ENCODE assay signal across 25 cellular contexts in genomic region chr19:9881720-9882119, GRCh38. TPM values are rescaled to one million over a fixed set of nuclear protein-coding genes. Genes with fewer than 3 reads are reported as not detected.
A peak's percentile ranks its signal among the peaks of the same experiment; 100 is the strongest.
DNase-seq lines count a peak whose midpoint lies in the region; ATAC-seq and TF ChIP-seq lines count a peak whose summit lies in the region.
"Had no signal": no experiment of that assay in that cellular context is flagged by ENCODE, and none has a peak within 500 bp of the region (broad histone marks: within the 10 kb centered on the region; RNA-seq: fewer than 3 reads in every experiment).

No MANE protein-coding gene starts in this region.

- no peak for TF ChIP-seq POLR2A in erythroblast (IDR thresholded peaks at IDR 0.05; ENCODE audit: low read length)

- H3K36me3 ChIP-seq in mucosa of descending colon (ENCODE audit: low read depth) (no peaks in the 10 kb centered on the region), left lung (no peaks in the 10 kb centered on the region)
- H3K36me3 ChIP-seq: lower lobe of right lung, tibial nerve had no signal

- ATAC-seq in mucosa of descending colon (peak; percentile 93), GM19452 (IDR thresholded peaks at IDR 0.05; ENCODE audit: unreplicated experiment) (no peak), left lung (no peak)
- ATAC-seq: HepG2, lower lobe of right lung, sciatic nerve had no signal

- H3K27me3 ChIP-seq in left lung: no peaks in the 10 kb centered on the region
- H3K27me3 ChIP-seq: tibial nerve had no signal

- TF ChIP-seq CTCF in mucosa of descending colon (IDR thresholded peaks at IDR 0.05): no peak
- TF ChIP-seq CTCF in left lung (IDR thresholded peaks at IDR 0.05): no peak

- H3K4me1 ChIP-seq in mucosa of descending colon (ENCODE audit: low read depth) (no peaks in the 10 kb centered on the region), left lung (no peaks in the 10 kb centered on the region)
- H3K4me1 ChIP-seq: lower lobe of right lung, tibial nerve had no signal

- H3K4me3 ChIP-seq in mucosa of descending colon: no peak overlapping the region
- no peak overlapping the region for H3K4me3 ChIP-seq in left lung
- H3K4me3 ChIP-seq: lower lobe of right lung, tibial nerve had no signal

- intact Hi-C loops in mucosa of descending colon (cut with DNase I, micrococcal nuclease) (no loop called here), left lung (cut with DNase I) (no loop called here)

- DNase-seq in DMS 273 treated with DMSO at 0.1 percent for 48 hours (lab: John Stamatoyannopoulos, UW) (peak; percentile 17), LoVo (ENCODE audit: low spot score) (peak; percentile 67), RKO (ENCODE audit: low spot score) (peak; percentile 23), mucosa of descending colon (peak; percentile 57 to 67 (median 58)), erythroblast (lab: John Stamatoyannopoulos, UW) (no peak), left lung (no peak)
- DNase-seq: activated CD4-positive, alpha-beta T cell treated with anti-CD3 and anti-CD28 coated beads, Interleukin-2, amount 50 U/mL, for 48 hours; activated CD4-positive, CD25-positive, alpha-beta regulatory T cell; activated CD8-positive, alpha-beta memory T cell treated with anti-CD3 and anti-CD28 coated beads, Interleukin-2, amount 50 U/mL, for 48 hours; aorta; central memory CD4-positive, alpha-beta T cell; GDM1; glutamatergic neuron; kidney; lower lobe of right lung; NCI-H1092 treated with DMSO at 0.1 percent for 48 hours; NCI-H2029; stimulated activated CD4-positive, alpha-beta T cell treated with anti-CD3 and anti-CD28 coated beads, Interleukin-15, amount 100 ng/mL, for 24 hours; T-helper 9 cell had no signal

- H3K9me3 ChIP-seq in mucosa of descending colon: no peaks in the 10 kb centered on the region
- H3K9me3 ChIP-seq in left lung: no peaks in the 10 kb centered on the region
- H3K9me3 ChIP-seq: lower lobe of right lung had no signal

- H3K27ac ChIP-seq in left lung: no peak overlapping the region
- H3K27ac ChIP-seq: HL-60, lower lobe of right lung, tibial nerve had no signal

RNA-seq across cellular contexts. Expression of gene PIN1, which starts 46.6 kb away (rescaled TPM):
- 10 to 100 TPM; 44.5 to 64.2 (median 52.5) TPM for total RNA-seq in mucosa of descending colon
- total RNA-seq in left lung: 10 to 100 TPM; 57.5 to 67.2 TPM

RNA-seq across cellular contexts. Expression of gene UBL5, which starts 54.0 kb away (rescaled TPM):
- total RNA-seq in mucosa of descending colon (100 to 1,000 TPM; 244 to 293 (median 271) TPM), left lung (100 to 1,000 TPM; 260 to 301 TPM)

RNA-seq across cellular contexts. Expression of gene OLFM2, which starts 54.6 kb away (rescaled TPM):
- total RNA-seq in mucosa of descending colon (1 to 10 TPM; 1.4 to 5.7 (median 1.9) TPM), left lung (10 to 100 TPM in 1 of 2 donors, 1 to 10 TPM in 1; 7.6 to 10.4 TPM)
- total RNA-seq: LHCN-M2 had no signal

Comparison
In these comparisons a context has a peak if more than half of its experiments do, and no peak if none do; other contexts are left out.
1. DNase-seq: peak in DMS 273 treated with DMSO at 0.1 percent for 48 hours (single experiment), LoVo (single experiment), RKO (single experiment) and mucosa of descending colon (3 of 3); none in erythroblast (0 of 2) and left lung (0 of 2).